22 cellular contexts compared by ENCODE assay signal in genomic region chr3:145251311-145251710, GRCh38.
DNase-seq lines count a peak whose midpoint lies in the region; ATAC-seq, FAIRE-seq and TF ChIP-seq lines count a peak whose summit lies in the region.
"Had no signal": no experiment of that assay in that cellular context is flagged by ENCODE, and none has a peak within 500 bp of the region (broad histone marks: within the 10 kb centered on the region; RNA-seq: fewer than 3 reads in every experiment).

No MANE protein-coding gene starts in this region.

- no peak overlapping the region for H3K4me3 Mint-ChIP-seq in astrocyte (ENCODE audit: unreplicated experiment)
- H3K4me3 Mint-ChIP-seq: B cell; CD4-positive, CD25-positive, alpha-beta regulatory T cell; CD8-positive, alpha-beta T cell; GM23338; H9; HFFc6 had no signal

- H3K27me3 ChIP-seq in astrocyte (ENCODE audit: insufficient read depth, low read length) = peaks cover 3% of the 10 kb centered on the region
- H3K27me3 ChIP-seq: BLaER1 had no signal

- no peak for DNase-seq in D721Med (ENCODE audit: insufficient read length, low spot score)
- peak; percentile 81 for DNase-seq in NCI-H82 (lab: John Stamatoyannopoulos, UW)
- peak; percentile 20 for DNase-seq in astrocyte (ENCODE audit: low read depth)
- peak; percentile 95 for DNase-seq in retinal pigment epithelial cell (ENCODE audit: low read depth)
- DNase-seq in SW480 (ENCODE audit: low spot score) = no peak
- DNase-seq: Caco-2; CD4-positive, CD25-positive, alpha-beta regulatory T cell; CD8-positive, alpha-beta T cell; DMS53; DMS79 treated with DMSO at 0.1 percent for 48 hours; H9; HFFc6 had no signal

- H3K36me3 ChIP-seq in astrocyte (ENCODE audit: insufficient read depth, low read length) = no peaks in the 10 kb centered on the region
- H3K36me3 ChIP-seq: BLaER1 had no signal

- H4K20me1 ChIP-seq in astrocyte (ENCODE audit: insufficient read depth, low read length) = no peaks in the 10 kb centered on the region
- H4K20me1 ChIP-seq: BLaER1 had no signal

- no peaks in the 10 kb centered on the region for H3K79me2 ChIP-seq in astrocyte (ENCODE audit: insufficient read depth, low read length)

- H3K4me1 Mint-ChIP-seq in astrocyte (ENCODE audit: low read depth, unreplicated experiment) = no peaks in the 10 kb centered on the region
- H3K4me1 Mint-ChIP-seq: B cell; CD4-positive, CD25-positive, alpha-beta regulatory T cell; GM23338; H9 had no signal

- ATAC-seq in GM18861 (IDR thresholded peaks at IDR 0.05; ENCODE audit: unreplicated experiment) = no peak
- no peak for ATAC-seq in GM18505 (IDR thresholded peaks at IDR 0.05; ENCODE audit: unreplicated experiment)
- no peak for ATAC-seq in HG03045 (IDR thresholded peaks at IDR 0.05; ENCODE audit: unreplicated experiment)
- ATAC-seq: CD8-positive, alpha-beta T cell; GM23338; HCT116 had no signal

- H3K4me2 ChIP-seq in astrocyte (ENCODE audit: low read length) = no peak overlapping the region
- H3K4me2 ChIP-seq: BLaER1, GM23338 had no signal

- no peak overlapping the region for H3K9ac ChIP-seq in astrocyte (ENCODE audit: low read length)
- H3K9ac ChIP-seq: BLaER1 had no signal

- no peaks in the 10 kb centered on the region for H3K4me1 ChIP-seq in astrocyte (ENCODE audit: insufficient read depth, low read length)
- H3K4me1 ChIP-seq: BLaER1, Caco-2 had no signal

- no peak overlapping the region for H2AFZ ChIP-seq in astrocyte (ENCODE audit: low read depth, low read length)
- H2AFZ ChIP-seq: GM23338 had no signal

- no peak overlapping the region for H3K27ac Mint-ChIP-seq in astrocyte (ENCODE audit: unreplicated experiment)
- H3K27ac Mint-ChIP-seq: B cell; CD4-positive, CD25-positive, alpha-beta regulatory T cell; CD8-positive, alpha-beta T cell; GM23338; H9; HFFc6 had no signal

- no peak overlapping the region for H3K27ac ChIP-seq in astrocyte (ENCODE audit: low read depth, low read length)
- H3K27ac ChIP-seq: BLaER1, C4-2B had no signal

- no peaks in the 10 kb centered on the region for H3K36me3 Mint-ChIP-seq in astrocyte (ENCODE audit: low read depth, unreplicated experiment)
- H3K36me3 Mint-ChIP-seq: CD4-positive, CD25-positive, alpha-beta regulatory T cell; CD8-positive, alpha-beta T cell had no signal

- no peaks in the 10 kb centered on the region for H3K27me3 Mint-ChIP-seq in astrocyte (ENCODE audit: low read depth, unreplicated experiment)
- H3K27me3 Mint-ChIP-seq: B cell; CD4-positive, CD25-positive, alpha-beta regulatory T cell had no signal

- peaks cover 2% of the 10 kb centered on the region for H3K9me3 Mint-ChIP-seq in astrocyte (ENCODE audit: unreplicated experiment)

- no peak overlapping the region for H3K4me3 ChIP-seq in astrocyte (ENCODE audit: insufficient read depth, low read depth, low read length)
- H3K4me3 ChIP-seq in retinal pigment epithelial cell (ENCODE audit: low read length) = no peak overlapping the region
- H3K4me3 ChIP-seq: BLaER1, GM23338 had no signal

- TF ChIP-seq CTCF in D721Med (IDR thresholded peaks at IDR 0.05; ENCODE audit: insufficient read depth, missing control alignments) (no peak), astrocyte (IDR thresholded peaks at IDR 0.05; ENCODE audit: insufficient read depth, low read depth, low read length) (no peak), retinal pigment epithelial cell (conservative IDR thresholded peaks at IDR 0.05; ENCODE audit: low read depth, low read length) (no peak)

- FAIRE-seq in D721Med (lab: Jason Lieb, UNC) = peak; percentile 70
- no peak for FAIRE-seq in astrocyte (lab: Jason Lieb, UNC)
- FAIRE-seq: G401.6, GM12892 had no signal

- no peak for TF ChIP-seq POLR2A in GM18505 (IDR thresholded peaks at IDR 0.05; ENCODE audit: borderline replicate concordance, extremely low read depth, insufficient read depth, insufficient read length)

- H3K9me3 ChIP-seq in astrocyte (ENCODE audit: insufficient read depth, low read depth, low read length) = peaks cover 10% of the 10 kb centered on the region
- H3K9me3 ChIP-seq: Caco-2 had no signal

Comparison
In these comparisons a context has a peak if more than half of its experiments do, and no peak if none do; other contexts are left out.
1. DNase-seq: peak in NCI-H82 (single experiment), astrocyte (single experiment) and retinal pigment epithelial cell (single experiment); none in D721Med (single experiment) and SW480 (single experiment).